ENCODE assay signal across 9 cellular contexts in the genomic region with DNA sequence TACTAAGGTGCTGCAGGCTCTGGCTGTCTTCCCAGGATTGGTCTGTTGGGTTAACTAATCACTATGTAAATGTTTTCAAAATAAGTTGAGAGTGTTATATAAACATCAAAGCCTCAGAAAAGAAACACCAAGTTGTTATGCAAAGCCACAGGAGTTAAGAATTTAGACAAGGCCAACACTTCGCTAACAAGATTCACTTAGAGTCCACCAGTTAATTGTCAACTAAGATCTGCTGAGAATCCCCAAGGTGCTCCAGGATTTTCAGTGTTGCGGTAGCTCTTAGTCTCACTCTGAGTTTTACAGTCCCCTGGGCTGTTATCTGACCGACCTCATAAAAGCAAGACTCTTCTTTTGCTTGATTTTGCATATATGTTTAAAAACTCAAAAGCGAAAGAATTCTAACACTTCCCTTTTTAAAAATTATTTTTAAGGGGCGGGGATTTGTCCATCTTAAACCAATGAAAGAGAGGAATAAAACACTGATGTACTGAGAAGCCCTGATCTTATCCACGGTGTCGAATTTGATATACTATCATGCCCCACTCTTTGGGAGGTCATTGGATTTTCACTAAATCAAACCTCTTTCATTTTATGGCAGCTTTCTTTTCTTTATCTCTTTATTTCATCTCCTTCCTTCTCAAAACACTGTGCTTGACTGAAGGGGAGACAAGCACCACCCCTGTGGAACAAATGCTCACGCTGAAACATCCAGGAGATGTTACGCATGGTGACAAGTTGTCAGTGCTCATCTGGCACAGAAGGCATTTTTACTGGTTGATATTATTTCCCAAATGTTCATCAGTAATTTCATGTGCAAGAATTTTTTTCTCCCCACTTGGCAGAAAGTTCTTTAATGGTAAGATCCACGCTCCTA. TPM values are rescaled to one million over a fixed set of nuclear protein-coding genes. Genes with fewer than 3 reads are reported as not detected.
DNase-seq lines count a peak whose midpoint lies in the region; ATAC-seq, FAIRE-seq and TF ChIP-seq lines count a peak whose summit lies in the region.
"Had no signal": no experiment of that assay in that cellular context is flagged by ENCODE, and none has a peak within 500 bp of the region (broad histone marks: within the 10 kb centered on the region; RNA-seq: fewer than 3 reads in every experiment).

No MANE protein-coding gene starts in this region.

- WGBS in gastroesophageal sphincter (ENCODE audit: low coverage in 1 of 2), 2 donors: 65 to 68% methylated on average over 10 of the region's 10 CpGs

- TF ChIP-seq EP300 in gastroesophageal sphincter (IDR thresholded peaks at IDR 0.05): no peak

- no peaks in the 10 kb centered on the region for H3K9me3 ChIP-seq in gastroesophageal sphincter

- peak overlapping the region in 1 of 2 donors; percentile 21 for H3K4me3 ChIP-seq in gastroesophageal sphincter

- TF ChIP-seq POLR2A in GM12891 (IDR thresholded peaks at IDR 0.05; ENCODE audit: low read depth, low read length) (0 out of 2 replicates have a peak, but pooled peaks have one; percentile 45), gastroesophageal sphincter (IDR thresholded peaks at IDR 0.05) (no peak)

- H3K27me3 ChIP-seq in gastroesophageal sphincter: no peaks in the 10 kb centered on the region

- peak; percentile 79 for FAIRE-seq in GM12891 (lab: Jason Lieb, UNC)

- no peak for TF ChIP-seq CTCF in gastroesophageal sphincter (IDR thresholded peaks at IDR 0.05)

- peaks cover 0 to 55% (median 10%) of the 10 kb centered on the region in 3 donors for H3K4me1 ChIP-seq in gastroesophageal sphincter

- peak overlapping the region; percentile 41 to 63 (median 60) for H3K27ac ChIP-seq in gastroesophageal sphincter
- H3K27ac ChIP-seq: KMS-11 had no signal

- no peaks in the 10 kb centered on the region for H3K36me3 ChIP-seq in gastroesophageal sphincter

- DNase-seq in GM12891 (ENCODE audit: insufficient read length, low spot score) (no peak), NCI-H128 (lab: John Stamatoyannopoulos, UW; ENCODE audit: unreplicated experiment) (no peak), C1 segment of cervical spinal cord (lab: John Stamatoyannopoulos, UW) (no peak), cortex of kidney (lab: John Stamatoyannopoulos, UW) (no peak), iPS-NIHi11 (ENCODE audit: low spot score) (no peak)

- ATAC-seq in GM21360 (IDR thresholded peaks at IDR 0.05; ENCODE audit: unreplicated experiment) (peak; percentile 48), HG03521 (IDR thresholded peaks at IDR 0.05; ENCODE audit: unreplicated experiment) (peak; percentile 60), gastroesophageal sphincter (no peak)

TF ChIP-seq in GM12891, 5 proteins besides CTCF, POLR2A, EP300 and RAD21:
- TF ChIP-seq SPI1 (IDR thresholded peaks at IDR 0.05; ENCODE audit: low read depth, low read length) (peak; percentile 67), PAX5 (IDR thresholded peaks at IDR 0.05; ENCODE audit: insufficient read depth, low read length, severe bottlenecking) (no peak), POU2F2 (IDR thresholded peaks at IDR 0.05; ENCODE audit: low read depth, low read length) (no peak; the same call in 1 of the 2 replicates), POLR2AphosphoS5 (IDR thresholded peaks at IDR 0.05; ENCODE audit: low read depth, low read length) (peak; percentile 44; the same call in 1 of the 2 replicates)

RNA-seq across cellular contexts. Expression of a gene that starts 7.0 kb away (rescaled TPM):
- polyA plus RNA-seq in GM12891 (2012; ENCODE audit: low read depth, missing spikeins): 41.6 TPM
- total RNA-seq in gastroesophageal sphincter: 10 to 100 TPM; 30.2 to 43.1 (median 38.6) TPM

RNA-seq across cellular contexts. Expression of a gene that starts 47.9 kb away (rescaled TPM):
- not detected for polyA plus RNA-seq in GM12891 (2012; ENCODE audit: low read depth, missing spikeins)
- total RNA-seq in gastroesophageal sphincter: not detected
